19 cellular contexts compared by ENCODE assay signal in the genomic region with DNA sequence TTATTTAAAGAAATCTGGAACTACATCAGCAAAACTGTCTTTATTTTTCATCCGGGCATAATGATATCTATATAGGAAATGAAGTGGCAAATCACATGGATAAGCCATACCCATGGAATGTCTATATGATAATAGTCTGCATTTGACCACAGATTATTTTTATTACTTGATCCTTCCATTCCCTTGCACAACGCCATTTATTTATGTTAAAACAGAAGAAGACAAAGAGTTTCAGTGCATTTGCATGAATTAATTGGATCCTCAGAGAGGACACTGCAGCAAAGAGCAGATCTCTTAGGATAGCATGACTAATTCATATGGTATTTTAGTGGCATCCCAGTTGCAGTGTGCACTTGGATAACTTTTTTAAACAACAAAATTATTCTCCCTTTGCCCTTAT.
DNase-seq lines count a peak whose midpoint lies in the region; ATAC-seq, FAIRE-seq and TF ChIP-seq lines count a peak whose summit lies in the region.
"Had no signal": no experiment of that assay in that cellular context is flagged by ENCODE, and none has a peak within 500 bp of the region (broad histone marks: within the 10 kb centered on the region; RNA-seq: fewer than 3 reads in every experiment).

No MANE protein-coding gene starts in this region.

- H3K79me1 ChIP-seq in mesenchymal stem cell (replicated peaks; ENCODE audit: low read length, poor library complexity, severe bottlenecking): no peaks in the 10 kb centered on the region

- H2BK15ac ChIP-seq in mesenchymal stem cell (ENCODE audit: low read depth, poor library complexity, severe bottlenecking): no peak overlapping the region

- H3K4ac ChIP-seq in mesenchymal stem cell (ENCODE audit: low read depth in 1 of 2, low read length in 2 of 2): no peak overlapping the region

- intact Hi-C loops in right cardiac atrium (cut with DNase I): no loop called here

- H2BK5ac ChIP-seq in mesenchymal stem cell (ENCODE audit: low read depth, low read length, poor library complexity, severe bottlenecking): no peak overlapping the region

- no peak overlapping the region for H3K27ac ChIP-seq in mesenchymal stem cell (ENCODE audit: low read length, poor library complexity, severe bottlenecking)
- no peak overlapping the region for H3K27ac ChIP-seq in right cardiac atrium (ENCODE audit: low read length)
- H3K27ac ChIP-seq: esophagus squamous epithelium, right atrium auricular region had no signal

- peaks cover 3% of the 10 kb centered on the region for H3K4me1 ChIP-seq in mesenchymal stem cell (ENCODE audit: control insufficient read depth, insufficient read depth, low read depth, low read length)
- no peaks in the 10 kb centered on the region for H3K4me1 ChIP-seq in right cardiac atrium (ENCODE audit: control insufficient read depth, insufficient read depth, low read length)

- H2AK5ac ChIP-seq in mesenchymal stem cell (ENCODE audit: low read length, severe bottlenecking): no peak overlapping the region

- no peak overlapping the region for H4K8ac ChIP-seq in mesenchymal stem cell (ENCODE audit: low read length)

- no CpG with 5 or more reads among the region's 2 CpGs for WGBS in mesenchymal stem cell
- WGBS in right cardiac atrium: 68% methylated on average over 2 of the region's 2 CpGs

- no peak overlapping the region for H3K14ac ChIP-seq in mesenchymal stem cell (ENCODE audit: low read length in 2 of 2)

- no peak overlapping the region for H2BK120ac ChIP-seq in mesenchymal stem cell (ENCODE audit: low read depth, low read length)

- H3K18ac ChIP-seq in mesenchymal stem cell (ENCODE audit: low read depth in 1 of 2, low read length in 2 of 2): no peak overlapping the region

- TF ChIP-seq CTCF in bronchial epithelial cell (IDR thresholded peaks at IDR 0.05; ENCODE audit: insufficient read depth, low read length, severe bottlenecking): no peak

- ATAC-seq in right cardiac atrium: no peak
- ATAC-seq: activated CD8-positive, alpha-beta T cell treated with anti-CD3 and anti-CD28 coated beads, Interleukin-2, amount 10 ng/mL, durations not matched to agents 7 days and 5 days; CD8-positive, alpha-beta T cell had no signal

- no peak overlapping the region for H3K4me2 ChIP-seq in mesenchymal stem cell (ENCODE audit: low read length, poor library complexity, severe bottlenecking)

- H3K4me3 ChIP-seq in bronchial epithelial cell (ENCODE audit: low read depth, low read length) (no peak overlapping the region), mesenchymal stem cell (ENCODE audit: insufficient read depth in 1 of 2, low read depth in 1 of 2, low read length in 2 of 2) (no peak overlapping the region), right cardiac atrium (ENCODE audit: low read length) (no peak overlapping the region), MG63 (no peak overlapping the region)
- H3K4me3 ChIP-seq: esophagus squamous epithelium, right atrium auricular region had no signal

- H2AFZ ChIP-seq in mesenchymal stem cell (ENCODE audit: low read depth, low read length): no peak overlapping the region

- H3K27me3 ChIP-seq in bronchial epithelial cell (ENCODE audit: control insufficient read depth, insufficient read depth, low read length) (no peaks in the 10 kb centered on the region), mesenchymal stem cell (ENCODE audit: control insufficient read depth in 1 of 2, insufficient read depth in 1 of 2, low read length in 2 of 2) (no peaks in the 10 kb centered on the region), right cardiac atrium (ENCODE audit: control insufficient read depth, insufficient read depth) (no peaks in the 10 kb centered on the region), MG63 (no peaks in the 10 kb centered on the region)
- H3K27me3 ChIP-seq: esophagus squamous epithelium, right atrium auricular region had no signal

- no peak overlapping the region for H3K23ac ChIP-seq in mesenchymal stem cell (ENCODE audit: low read length in 2 of 2)

- peaks cover 3% of the 10 kb centered on the region for H3K9me3 ChIP-seq in mesenchymal stem cell (ENCODE audit: control insufficient read depth, low read length)
- no peaks in the 10 kb centered on the region for H3K9me3 ChIP-seq in right cardiac atrium (ENCODE audit: control insufficient read depth, low read length)
- peaks cover 3% of the 10 kb centered on the region; the same call in 1 of the 2 replicates for H3K9me3 ChIP-seq in MG63
- H3K9me3 ChIP-seq: esophagus squamous epithelium, right atrium auricular region had no signal

- H3K9ac ChIP-seq in mesenchymal stem cell (ENCODE audit: low read length): peak overlapping the region; percentile 71

- FAIRE-seq in bronchial epithelial cell (lab: Jason Lieb, UNC): no peak
- FAIRE-seq: RCC 7860 had no signal

- no peaks in the 10 kb centered on the region for H3K36me3 ChIP-seq in bronchial epithelial cell (ENCODE audit: control insufficient read depth, insufficient read depth, low read length)
- H3K36me3 ChIP-seq in mesenchymal stem cell (ENCODE audit: control insufficient read depth in 1 of 2, insufficient read depth in 2 of 2, low read depth in 1 of 2, low read length in 2 of 2): no peaks in the 10 kb centered on the region
- no peaks in the 10 kb centered on the region for H3K36me3 ChIP-seq in MG63
- H3K36me3 ChIP-seq: esophagus squamous epithelium, right atrium auricular region had no signal

- H4K91ac ChIP-seq in mesenchymal stem cell (ENCODE audit: low read length): no peak overlapping the region

- DNase-seq in AG08396 (ENCODE audit: low spot score) (peak; percentile 11), HT1080 (ENCODE audit: low read depth) (peak; percentile 42), bronchial epithelial cell (ENCODE audit: low read depth) (peak; percentile 9), mesenchymal stem cell (peak; percentile 67), right cardiac atrium (no peak), cortex of kidney (lab: John Stamatoyannopoulos, UW) (no peak), MG63 (no peak)
- DNase-seq in stimulated activated CD4-positive, alpha-beta T cell treated with anti-CD3 and anti-CD28 coated beads, Interleukin-15, amount 100 ng/mL, for 24 hours: no peak
- DNase-seq: activated CD8-positive, alpha-beta T cell treated with anti-CD3 and anti-CD28 coated beads, Interleukin-2, amount 10 ng/mL, durations not matched to agents 7 days and 5 days; activated naive CD4-positive, alpha-beta T cell treated with Interleukin-2 at 50 U/mL for 16 hours; CD8-positive, alpha-beta T cell; cerebellar nuclear complex; esophagus squamous epithelium; islet precursor cell; NCI-H1092 treated with DMSO at 0.1 percent for 48 hours; NCI-H510A; stimulated activated naive CD8-positive, alpha-beta T cell treated with anti-CD3 and anti-CD28 coated beads, Interleukin-15, amount 100 ng/mL, for 72 hours had no signal

- no peak overlapping the region for H2BK12ac ChIP-seq in mesenchymal stem cell (ENCODE audit: low read length in 2 of 2)

Comparison
In these comparisons a context has a peak if more than half of its experiments do, and no peak if none do; other contexts are left out.
1. DNase-seq: peak in AG08396 (single experiment), HT1080 (single experiment), bronchial epithelial cell (single experiment) and mesenchymal stem cell (single experiment); none in right cardiac atrium (0 of 3), cortex of kidney (single experiment), stimulated activated CD4-positive, alpha-beta T cell treated with anti-CD3 and anti-CD28 coated beads, Interleukin-15, amount 100 ng/mL, for 24 hours (single experiment) and MG63 (single experiment).